Comparison of ENCODE assay signal across 18 cellular contexts in genomic region chr3:50158747-50159146, GRCh38. TPM values are rescaled to one million over a fixed set of nuclear protein-coding genes. Genes with fewer than 3 reads are reported as not detected.
DNase-seq lines count a peak whose midpoint lies in the region; ATAC-seq and TF ChIP-seq lines count a peak whose summit lies in the region.
"Had no signal": no experiment of that assay in that cellular context is flagged by ENCODE, and none has a peak within 500 bp of the region (broad histone marks: within the 10 kb centered on the region; RNA-seq: fewer than 3 reads in every experiment).

No MANE protein-coding gene starts in this region.

- peak overlapping the region; percentile 53 to 57 for H3K27ac ChIP-seq in left lung
- H3K27ac ChIP-seq in thoracic aorta = peak overlapping the region; percentile 64 to 72
- H3K27ac ChIP-seq: SK-N-MC had no signal

- DNase-seq in NCI-H69 (lab: John Stamatoyannopoulos, UW) (peak; percentile 28), MCF 10A (ENCODE audit: unreplicated experiment) (peak; percentile 26), left lung (no peak), thoracic aorta (ENCODE audit: low spot score) (no peak), osteocyte (ENCODE audit: extremely low spot score, unreplicated experiment) (no peak), T-helper 1 cell (no peak)
- DNase-seq: activated CD4-positive, alpha-beta memory T cell treated with anti-CD3 and anti-CD28 coated beads, Interleukin-2, amount 10 ng/mL, durations not matched to agents 7 days and 5 days; amniotic stem cell; CD4-positive, CD25-positive, alpha-beta regulatory T cell; KG1; NCI-H1436; NCI-H2227 treated with DMSO at 0.1 percent for 48 hours; stimulated activated naive CD4-positive, alpha-beta T cell had no signal

- H3K27me3 Mint-ChIP-seq in MCF 10A (ENCODE audit: insufficient read depth, unreplicated experiment) (no peaks in the 10 kb centered on the region), osteocyte (ENCODE audit: unreplicated experiment) (peaks cover 16% of the 10 kb centered on the region)

- CTCF ChIA-PET in MCF 10A (lab: Yijun Ruan, JAX) = interaction anchor here (0.5 to 0.8 kb wide), 2 partner anchors 9 to 374 kb away, joined by 3 read pairs; no protein-coding TSS in a partner anchor

- H3K9me3 Mint-ChIP-seq in MCF 10A (ENCODE audit: unreplicated experiment) (no peaks in the 10 kb centered on the region), osteocyte (ENCODE audit: unreplicated experiment) (no peaks in the 10 kb centered on the region)
- H3K9me3 Mint-ChIP-seq: activated CD4-positive, alpha-beta memory T cell treated with anti-CD3 and anti-CD28 coated beads, Interleukin-2, amount 10 ng/mL, durations not matched to agents 7 days and 5 days had no signal

- H3K4me1 Mint-ChIP-seq in MCF 10A (ENCODE audit: insufficient read depth, unreplicated experiment) = peaks cover 64% of the 10 kb centered on the region
- peaks cover 37% of the 10 kb centered on the region for H3K4me1 Mint-ChIP-seq in osteocyte (ENCODE audit: unreplicated experiment)

- intact Hi-C loops in MCF 10A (cut with micrococcal nuclease) (no loop called here), left lung (cut with DNase I) (no loop called here)

- H3K4me3 Mint-ChIP-seq in MCF 10A (ENCODE audit: unreplicated experiment) = peak overlapping the region; percentile 84
- no peak overlapping the region for H3K4me3 Mint-ChIP-seq in osteocyte (ENCODE audit: unreplicated experiment)
- H3K4me3 Mint-ChIP-seq: activated CD4-positive, alpha-beta memory T cell treated with anti-CD3 and anti-CD28 coated beads, Interleukin-2, amount 10 ng/mL, durations not matched to agents 7 days and 5 days had no signal

- H3K4me3 ChIP-seq in left lung (peak overlapping the region in 1 of 2 donors; percentile 50), thoracic aorta (no peak overlapping the region)
- H3K4me3 ChIP-seq: SK-N-MC had no signal

- TF ChIP-seq CTCF in MCF 10A (IDR thresholded peaks at IDR 0.05; ENCODE audit: unreplicated experiment) = no peak
- no peak for TF ChIP-seq CTCF in left lung (IDR thresholded peaks at IDR 0.05)
- no peak for TF ChIP-seq CTCF in thoracic aorta (IDR thresholded peaks at IDR 0.05)
- TF ChIP-seq CTCF in osteocyte (IDR thresholded peaks at IDR 0.05) = no peak

- peaks cover 8 to 45% of the 10 kb centered on the region in 2 donors for H3K27me3 ChIP-seq in left lung
- no peaks in the 10 kb centered on the region for H3K27me3 ChIP-seq in thoracic aorta (replicated peaks; ENCODE audit: insufficient read depth)

- H3K9me3 ChIP-seq in left lung (no peaks in the 10 kb centered on the region), thoracic aorta (no peaks in the 10 kb centered on the region)

- ATAC-seq in left lung = no peak
- ATAC-seq in thoracic aorta (ENCODE audit: insufficient number of reproducible peaks, low FRiP score, low read depth) = no peak
- ATAC-seq in activated CD4-positive, CD25-positive, alpha-beta regulatory T cell treated with anti-CD3 and anti-CD28 coated beads, Interleukin-2, amount 50 U/mL, for 24 hours = no peak

- H3K27ac Mint-ChIP-seq in MCF 10A (ENCODE audit: low read depth, unreplicated experiment) (peak overlapping the region; percentile 81), osteocyte (ENCODE audit: unreplicated experiment) (no peak overlapping the region)
- H3K27ac Mint-ChIP-seq: activated CD4-positive, alpha-beta memory T cell treated with anti-CD3 and anti-CD28 coated beads, Interleukin-2, amount 10 ng/mL, durations not matched to agents 7 days and 5 days; CD4-positive, CD25-positive, alpha-beta regulatory T cell had no signal

- H3K36me3 Mint-ChIP-seq in MCF 10A (ENCODE audit: insufficient read depth, unreplicated experiment) (peaks cover 31% of the 10 kb centered on the region), osteocyte (ENCODE audit: unreplicated experiment) (no peaks in the 10 kb centered on the region)
- H3K36me3 Mint-ChIP-seq: CD4-positive, CD25-positive, alpha-beta regulatory T cell had no signal

- BruUV-seq in MCF 10A (replicated peaks; lab: Mats Ljungman, UMichigan) = no TSS peak

- H3K36me3 ChIP-seq in left lung = no peaks in the 10 kb centered on the region
- no peaks in the 10 kb centered on the region for H3K36me3 ChIP-seq in thoracic aorta

- POLR2A ChIA-PET in MCF 10A (lab: Yijun Ruan, JAX) = interaction anchor here (1.4 to 2.7 kb wide), 3 partner anchors 9 to 39 kb away, joined by 3 to 15 read pairs (median 9); no protein-coding TSS in a partner anchor

- peaks cover 19 to 70% of the 10 kb centered on the region in 2 donors for H3K4me1 ChIP-seq in left lung
- H3K4me1 ChIP-seq in thoracic aorta (ENCODE audit: control insufficient read depth in 1 of 2, low read depth in 2 of 2) = peaks cover 30 to 84% of the 10 kb centered on the region in 2 donors

RNA-seq across cellular contexts. Expression of gene SEMA3F, which starts 3.6 kb away (rescaled TPM):
- 34.6 and 51.5 TPM in 2 replicates for total RNA-seq in MCF 10A (2022)
- total RNA-seq in left lung = 10 to 100 TPM; 26.0 to 56.2 TPM
- total RNA-seq in thoracic aorta = 10 to 100 TPM; 25.5 to 35.1 TPM
- total RNA-seq in osteocyte = 11.8 and 12.9 TPM in 2 replicates

RNA-seq across cellular contexts. Expression of gene GNAT1, which starts 32.7 kb away (rescaled TPM):
- 0.49 TPM in 1 of 2 replicates, not detected in the other for total RNA-seq in MCF 10A (2022)
- not detected for total RNA-seq in left lung
- total RNA-seq in thoracic aorta = under 1 TPM in 1 of 2 donors, not detected in 1; 0.54 TPM
- total RNA-seq in osteocyte = not detected in 2 replicates
- total RNA-seq: activated CD4-positive, alpha-beta memory T cell treated with anti-CD3 and anti-CD28 coated beads, Interleukin-2, amount 10 ng/mL, durations not matched to agents 7 days and 5 days; CD4-positive, CD25-positive, alpha-beta regulatory T cell; dermis blood vessel endothelial cell; lung microvascular endothelial cell; skeletal muscle tissue had no signal

RNA-seq across cellular contexts. Expression of gene SLC38A3, which starts 46.3 kb away (rescaled TPM):
- total RNA-seq in MCF 10A (2022) (not detected in 2 replicates), left lung (under 1 TPM in 1 of 2 donors, not detected in 1; 0.23 TPM), thoracic aorta (under 1 TPM in 1 of 2 donors, not detected in 1; 0.28 TPM), osteocyte (3.9 and 4.5 TPM in 2 replicates)
- total RNA-seq: activated CD4-positive, alpha-beta memory T cell treated with anti-CD3 and anti-CD28 coated beads, Interleukin-2, amount 10 ng/mL, durations not matched to agents 7 days and 5 days; CD4-positive, CD25-positive, alpha-beta regulatory T cell; dermis blood vessel endothelial cell; lung microvascular endothelial cell had no signal

Comparison
In these comparisons a context has a peak if more than half of its experiments do, and no peak if none do; other contexts are left out.
1. DNase-seq: peak in NCI-H69 (single experiment) and MCF 10A (single experiment); none in left lung (0 of 2), thoracic aorta (single experiment), osteocyte (single experiment) and T-helper 1 cell (0 of 5).